ENCODE assay signal across 1 cellular context in the genomic region with DNA sequence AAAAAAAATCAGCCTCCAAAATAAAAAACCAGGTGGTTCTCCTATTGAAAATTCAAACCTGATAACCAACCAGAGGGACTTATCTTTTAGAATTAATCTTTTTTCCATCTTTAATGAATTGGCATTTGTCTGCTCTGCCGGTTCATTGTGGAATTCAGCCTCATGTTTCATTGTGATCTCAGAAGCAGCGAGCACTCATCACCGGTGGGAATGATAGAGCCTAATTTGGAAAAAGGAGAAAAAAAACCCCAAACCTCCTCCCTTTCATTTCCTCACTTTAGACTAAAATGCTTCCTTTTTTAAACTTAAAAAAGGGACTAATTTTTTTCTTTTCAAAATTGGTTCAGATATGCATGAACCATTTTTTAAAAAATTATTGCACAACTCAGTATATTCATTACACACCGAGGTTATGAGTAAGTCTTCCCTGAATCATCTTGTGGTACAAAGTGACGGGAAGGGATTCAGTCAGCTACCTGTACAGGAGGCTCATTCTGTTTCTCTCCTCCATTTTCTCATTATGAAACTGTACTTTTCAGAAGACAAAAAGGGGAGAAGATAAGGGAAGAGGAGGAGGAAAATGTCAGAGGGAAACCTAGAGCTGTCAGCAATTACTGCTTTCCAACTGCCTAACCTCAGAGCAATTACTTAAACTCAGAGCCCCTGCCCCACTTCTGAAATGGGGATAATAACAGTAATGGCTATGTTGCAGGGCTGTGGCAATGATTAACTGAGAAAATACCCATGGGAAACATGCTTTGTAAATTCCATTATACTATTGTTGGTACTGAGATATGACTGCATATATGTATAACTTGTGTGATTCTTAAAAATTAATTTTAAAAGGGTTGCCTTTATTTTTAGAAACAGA.
A peak's percentile ranks its signal among the peaks of the same experiment; 100 is the strongest.
TF ChIP-seq lines count a peak whose summit lies in the region.

No MANE protein-coding gene starts in this region.

TF ChIP-seq in GM12878, 131 proteins besides CTCF, POLR2A, EP300 and RAD21 (continued from another document):
- TF ChIP-seq, protein P1, sequence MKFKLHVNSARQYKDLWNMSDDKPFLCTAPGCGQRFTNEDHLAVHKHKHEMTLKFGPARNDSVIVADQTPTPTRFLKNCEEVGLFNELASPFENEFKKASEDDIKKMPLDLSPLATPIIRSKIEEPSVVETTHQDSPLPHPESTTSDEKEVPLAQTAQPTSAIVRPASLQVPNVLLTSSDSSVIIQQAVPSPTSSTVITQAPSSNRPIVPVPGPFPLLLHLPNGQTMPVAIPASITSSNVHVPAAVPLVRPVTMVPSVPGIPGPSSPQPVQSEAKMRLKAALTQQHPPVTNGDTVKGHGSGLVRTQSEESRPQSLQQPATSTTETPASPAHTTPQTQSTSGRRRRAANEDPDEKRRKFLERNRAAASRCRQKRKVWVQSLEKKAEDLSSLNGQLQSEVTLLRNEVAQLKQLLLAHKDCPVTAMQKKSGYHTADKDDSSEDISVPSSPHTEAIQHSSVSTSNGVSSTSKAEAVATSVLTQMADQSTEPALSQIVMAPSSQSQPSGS (IDR thresholded peaks at IDR 0.05; ENCODE audit: low read length), result peak; percentile 66
- TF ChIP-seq ZBED1 (IDR thresholded peaks at IDR 0.05; ENCODE audit: borderline replicate concordance) (no peak), POLR2AphosphoS5 (IDR thresholded peaks at IDR 0.05; ENCODE audit: low read length) (no peak), IKZF2 (IDR thresholded peaks at IDR 0.05) (peak; percentile 47 to 59), DPF2 (IDR thresholded peaks at IDR 0.05) (0 out of 2 replicates have a peak, but pooled peaks have one; percentile 37), IKZF1 (conservative IDR thresholded peaks at IDR 0.05) (peak; percentile 52; the same call in 1 of the 2 replicates), RBBP5 (conservative IDR thresholded peaks at IDR 0.05) (no peak), NFIC (IDR thresholded peaks at IDR 0.05; ENCODE audit: low read depth, low read length) (peak; percentile 93), IRF4 (IDR thresholded peaks at IDR 0.05; ENCODE audit: low read depth, low read length) (peak; percentile 58; the same call in 1 of the 2 replicates), CHD2 (IDR thresholded peaks at IDR 0.05; ENCODE audit: borderline replicate concordance, low read depth, low read length) (no peak), RUNX3 (IDR thresholded peaks at IDR 0.05; ENCODE audit: low read length) (peak; percentile 81), GABPA (IDR thresholded peaks at IDR 0.05; ENCODE audit: low read depth) (peak; percentile 40; the same call in 1 of the 2 replicates), CEBPB (IDR thresholded peaks at IDR 0.05; ENCODE audit: borderline replicate concordance in 1 of 2, low read depth in 2 of 2, low read length in 2 of 2) (peak; percentile 77 to 92; a peak in 2 of 4 replicates), RB1 (IDR thresholded peaks at IDR 0.05; ENCODE audit: borderline replicate concordance) (no peak), MEF2B (IDR thresholded peaks at IDR 0.05; ENCODE audit: partially characterized antibody, poor library complexity, severe bottlenecking) (peak; percentile 17), BCL11A (IDR thresholded peaks at IDR 0.05; ENCODE audit: low read depth, low read length) (peak; percentile 77; the same call in 1 of the 2 replicates), ZSCAN29 (IDR thresholded peaks at IDR 0.05) (no peak), TCF12 (IDR thresholded peaks at IDR 0.05; ENCODE audit: low read depth, low read length) (no peak), ETV6 (conservative IDR thresholded peaks at IDR 0.05 in 1 of 2, IDR thresholded peaks at IDR 0.05 in 1 of 2; ENCODE audit: borderline replicate concordance in 1 of 2, low read depth in 1 of 2) (peak in 1 of 2 experiments; percentile 62; a peak in 1 of 4 replicates), YBX1 (IDR thresholded peaks at IDR 0.05) (no peak), EED (IDR thresholded peaks at IDR 0.05; ENCODE audit: low read depth) (peak; percentile 82; the same call in 1 of the 2 replicates), MTA2 (IDR thresholded peaks at IDR 0.05; ENCODE audit: low read depth) (peak; percentile 41; the same call in 1 of the 2 replicates), FOXM1 (IDR thresholded peaks at IDR 0.05; ENCODE audit: low read depth, low read length) (peak; percentile 67; the same call in 1 of the 2 replicates), TBL1XR1 (IDR thresholded peaks at IDR 0.05; ENCODE audit: low read depth, low read length) (no peak)
- TF ChIP-seq, protein P2, sequence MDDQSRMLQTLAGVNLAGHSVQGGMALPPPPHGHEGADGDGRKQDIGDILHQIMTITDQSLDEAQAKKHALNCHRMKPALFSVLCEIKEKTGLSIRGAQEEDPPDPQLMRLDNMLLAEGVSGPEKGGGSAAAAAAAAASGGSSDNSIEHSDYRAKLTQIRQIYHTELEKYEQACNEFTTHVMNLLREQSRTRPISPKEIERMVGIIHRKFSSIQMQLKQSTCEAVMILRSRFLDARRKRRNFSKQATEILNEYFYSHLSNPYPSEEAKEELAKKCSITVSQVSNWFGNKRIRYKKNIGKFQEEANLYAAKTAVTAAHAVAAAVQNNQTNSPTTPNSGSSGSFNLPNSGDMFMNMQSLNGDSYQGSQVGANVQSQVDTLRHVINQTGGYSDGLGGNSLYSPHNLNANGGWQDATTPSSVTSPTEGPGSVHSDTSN (IDR thresholded peaks at IDR 0.05; ENCODE audit: insufficient replicate concordance, low read depth, low read length), result no peak
- TF ChIP-seq, protein P3, sequence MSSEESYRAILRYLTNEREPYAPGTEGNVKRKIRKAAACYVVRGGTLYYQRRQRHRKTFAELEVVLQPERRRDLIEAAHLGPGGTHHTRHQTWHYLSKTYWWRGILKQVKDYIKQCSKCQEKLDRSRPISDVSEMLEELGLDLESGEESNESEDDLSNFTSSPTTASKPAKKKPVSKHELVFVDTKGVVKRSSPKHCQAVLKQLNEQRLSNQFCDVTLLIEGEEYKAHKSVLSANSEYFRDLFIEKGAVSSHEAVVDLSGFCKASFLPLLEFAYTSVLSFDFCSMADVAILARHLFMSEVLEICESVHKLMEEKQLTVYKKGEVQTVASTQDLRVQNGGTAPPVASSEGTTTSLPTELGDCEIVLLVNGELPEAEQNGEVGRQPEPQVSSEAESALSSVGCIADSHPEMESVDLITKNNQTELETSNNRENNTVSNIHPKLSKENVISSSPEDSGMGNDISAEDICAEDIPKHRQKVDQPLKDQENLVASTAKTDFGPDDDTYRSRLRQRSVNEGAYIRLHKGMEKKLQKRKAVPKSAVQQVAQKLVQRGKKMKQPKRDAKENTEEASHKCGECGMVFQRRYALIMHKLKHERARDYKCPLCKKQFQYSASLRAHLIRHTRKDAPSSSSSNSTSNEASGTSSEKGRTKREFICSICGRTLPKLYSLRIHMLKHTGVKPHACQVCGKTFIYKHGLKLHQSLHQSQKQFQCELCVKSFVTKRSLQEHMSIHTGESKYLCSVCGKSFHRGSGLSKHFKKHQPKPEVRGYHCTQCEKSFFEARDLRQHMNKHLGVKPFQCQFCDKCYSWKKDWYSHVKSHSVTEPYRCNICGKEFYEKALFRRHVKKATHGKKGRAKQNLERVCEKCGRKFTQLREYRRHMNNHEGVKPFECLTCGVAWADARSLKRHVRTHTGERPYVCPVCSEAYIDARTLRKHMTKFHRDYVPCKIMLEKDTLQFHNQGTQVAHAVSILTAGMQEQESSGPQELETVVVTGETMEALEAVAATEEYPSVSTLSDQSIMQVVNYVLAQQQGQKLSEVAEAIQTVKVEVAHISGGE (CRISPR knock-in tag; IDR thresholded peaks at IDR 0.05), result no peak
- TF ChIP-seq, protein P4, sequence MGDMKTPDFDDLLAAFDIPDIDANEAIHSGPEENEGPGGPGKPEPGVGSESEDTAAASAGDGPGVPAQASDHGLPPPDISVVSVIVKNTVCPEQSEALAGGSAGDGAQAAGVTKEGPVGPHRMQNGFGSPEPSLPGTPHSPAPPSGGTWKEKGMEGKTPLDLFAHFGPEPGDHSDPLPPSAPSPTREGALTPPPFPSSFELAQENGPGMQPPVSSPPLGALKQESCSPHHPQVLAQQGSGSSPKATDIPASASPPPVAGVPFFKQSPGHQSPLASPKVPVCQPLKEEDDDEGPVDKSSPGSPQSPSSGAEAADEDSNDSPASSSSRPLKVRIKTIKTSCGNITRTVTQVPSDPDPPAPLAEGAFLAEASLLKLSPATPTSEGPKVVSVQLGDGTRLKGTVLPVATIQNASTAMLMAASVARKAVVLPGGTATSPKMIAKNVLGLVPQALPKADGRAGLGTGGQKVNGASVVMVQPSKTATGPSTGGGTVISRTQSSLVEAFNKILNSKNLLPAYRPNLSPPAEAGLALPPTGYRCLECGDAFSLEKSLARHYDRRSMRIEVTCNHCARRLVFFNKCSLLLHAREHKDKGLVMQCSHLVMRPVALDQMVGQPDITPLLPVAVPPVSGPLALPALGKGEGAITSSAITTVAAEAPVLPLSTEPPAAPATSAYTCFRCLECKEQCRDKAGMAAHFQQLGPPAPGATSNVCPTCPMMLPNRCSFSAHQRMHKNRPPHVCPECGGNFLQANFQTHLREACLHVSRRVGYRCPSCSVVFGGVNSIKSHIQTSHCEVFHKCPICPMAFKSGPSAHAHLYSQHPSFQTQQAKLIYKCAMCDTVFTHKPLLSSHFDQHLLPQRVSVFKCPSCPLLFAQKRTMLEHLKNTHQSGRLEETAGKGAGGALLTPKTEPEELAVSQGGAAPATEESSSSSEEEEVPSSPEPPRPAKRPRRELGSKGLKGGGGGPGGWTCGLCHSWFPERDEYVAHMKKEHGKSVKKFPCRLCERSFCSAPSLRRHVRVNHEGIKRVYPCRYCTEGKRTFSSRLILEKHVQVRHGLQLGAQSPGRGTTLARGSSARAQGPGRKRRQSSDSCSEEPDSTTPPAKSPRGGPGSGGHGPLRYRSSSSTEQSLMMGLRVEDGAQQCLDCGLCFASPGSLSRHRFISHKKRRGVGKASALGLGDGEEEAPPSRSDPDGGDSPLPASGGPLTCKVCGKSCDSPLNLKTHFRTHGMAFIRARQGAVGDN (IDR thresholded peaks at IDR 0.05), result no peak
- TF ChIP-seq, protein P5, sequence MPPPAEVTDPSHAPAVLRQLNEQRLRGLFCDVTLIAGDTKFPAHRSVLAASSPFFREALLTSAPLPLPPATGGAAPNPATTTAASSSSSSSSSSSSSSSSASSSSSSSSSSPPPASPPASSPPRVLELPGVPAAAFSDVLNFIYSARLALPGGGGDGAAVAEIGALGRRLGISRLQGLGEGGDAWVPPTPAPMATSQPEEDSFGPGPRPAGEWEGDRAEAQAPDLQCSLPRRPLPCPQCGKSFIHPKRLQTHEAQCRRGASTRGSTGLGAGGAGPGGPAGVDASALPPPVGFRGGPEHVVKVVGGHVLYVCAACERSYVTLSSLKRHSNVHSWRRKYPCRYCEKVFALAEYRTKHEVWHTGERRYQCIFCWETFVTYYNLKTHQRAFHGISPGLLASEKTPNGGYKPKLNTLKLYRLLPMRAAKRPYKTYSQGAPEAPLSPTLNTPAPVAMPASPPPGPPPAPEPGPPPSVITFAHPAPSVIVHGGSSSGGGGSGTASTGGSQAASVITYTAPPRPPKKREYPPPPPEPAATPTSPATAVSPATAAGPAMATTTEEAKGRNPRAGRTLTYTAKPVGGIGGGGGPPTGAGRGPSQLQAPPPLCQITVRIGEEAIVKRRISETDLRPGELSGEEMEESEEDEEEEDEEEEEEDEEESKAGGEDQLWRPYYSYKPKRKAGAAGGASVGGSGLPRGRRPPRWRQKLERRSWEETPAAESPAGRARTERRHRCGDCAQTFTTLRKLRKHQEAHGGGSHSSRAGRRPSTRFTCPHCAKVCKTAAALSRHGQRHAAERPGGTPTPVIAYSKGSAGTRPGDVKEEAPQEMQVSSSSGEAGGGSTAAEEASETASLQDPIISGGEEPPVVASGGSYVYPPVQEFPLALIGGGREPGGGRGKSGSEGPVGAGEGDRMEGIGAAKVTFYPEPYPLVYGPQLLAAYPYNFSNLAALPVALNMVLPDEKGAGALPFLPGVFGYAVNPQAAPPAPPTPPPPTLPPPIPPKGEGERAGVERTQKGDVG (CRISPR knock-in tag; IDR thresholded peaks at IDR 0.05), result no peak
